In genomic region chr12:57498571-57498970, GRCh38 we compare ENCODE assay signal across 27 cellular contexts. TPM values are rescaled to one million over a fixed set of nuclear protein-coding genes. Genes with fewer than 3 reads are reported as not detected.
"Had no signal": no experiment of that assay in that cellular context is flagged by ENCODE, and none has a peak within 500 bp of the region (broad histone marks: within the 10 kb centered on the region; RNA-seq: fewer than 3 reads in every experiment).

No MANE protein-coding gene starts in this region.

- ATAC-seq: activated CD4-positive, alpha-beta T cell treated with anti-CD3 and anti-CD28 coated beads for 36 hours; activated naive CD4-positive, alpha-beta T cell treated with anti-CD3 and anti-CD28 coated beads, Interleukin-2, amount 50 U/mL, for 72 hours; foreskin keratinocyte; left lobe of liver; mucosa of descending colon; naive thymus-derived CD4-positive, alpha-beta T cell; sciatic nerve; stimulated activated naive CD8-positive, alpha-beta T cell treated with anti-CD3 and anti-CD28 coated beads, Interleukin-15, Interleukin-2, amounts not matched to agents 100 U/mL and 50 U/mL, for 24 hours had no signal

- H3K27ac Mint-ChIP-seq: activated B cell treated with CpG ODN at 0.5 μM for 24 hours; activated CD4-positive, alpha-beta T cell treated with anti-CD3 and anti-CD28 coated beads for 36 hours; T-helper 1 cell treated with Interleukin-12 subunit alpha and Interleukin-12 subunit beta and Interleukin-4 antibody, amounts not matched to agents 30 μg/mL and 1 μg/mL, for 36 hours had no signal

- H3K79me2 ChIP-seq: hepatocyte had no signal

- H3K27me3 ChIP-seq: cardiac muscle cell, foreskin keratinocyte, hepatocyte, suprapubic skin, tibial nerve had no signal

- H3K27ac ChIP-seq: cardiac muscle cell, foreskin keratinocyte, hepatocyte, lower lobe of right lung, suprapubic skin, tibial nerve had no signal

- H3K4me3 ChIP-seq: cardiac muscle cell, hepatocyte, lower lobe of right lung, mucosa of descending colon, smooth muscle cell, suprapubic skin, tibial nerve had no signal

- H3K9me3 Mint-ChIP-seq: activated B cell treated with CpG ODN at 0.5 μM for 24 hours; dendritic cell treated with granulocyte-macrophage colony-stimulating factor and Interleukin-4, amounts not matched to agents 40 ng/mL and 50 ng/mL, for 4 days; immature natural killer cell; neural crest cell; T-helper 1 cell treated with Interleukin-12 subunit alpha and Interleukin-12 subunit beta and Interleukin-4 antibody, amounts not matched to agents 30 μg/mL and 1 μg/mL, for 36 hours had no signal

- H2AFZ ChIP-seq: hepatocyte had no signal

- H3K4me1 ChIP-seq: foreskin keratinocyte, lower lobe of right lung, suprapubic skin, tibial nerve had no signal

- DNase-seq: activated B cell treated with CpG ODN at 0.5 μM for 24 hours; activated CD4-positive, alpha-beta T cell treated with anti-CD3 and anti-CD28 coated beads for 36 hours; activated CD4-positive, alpha-beta T cell treated with anti-CD3 and anti-CD28 coated beads, Interleukin-2, amount 50 U/mL, for 4 hours; amniotic stem cell; effector CD4-positive, alpha-beta T cell; erythroblast; foreskin keratinocyte; immature natural killer cell; lower lobe of right lung; mucosa of descending colon; naive thymus-derived CD4-positive, alpha-beta T cell; occipital lobe; posterior cingulate gyrus; stimulated activated CD4-positive, alpha-beta T cell treated with anti-CD3 and anti-CD28 coated beads, Interleukin-4, amount 100 ng/mL, for 1 hour; stimulated activated naive CD8-positive, alpha-beta T cell treated with anti-CD3 and anti-CD28 coated beads, Interleukin-15, Interleukin-2, amounts not matched to agents 100 U/mL and 50 U/mL, for 24 hours had no signal

- H3K4me2 ChIP-seq: hepatocyte, smooth muscle cell had no signal

- H3K27me3 Mint-ChIP-seq: activated B cell treated with CpG ODN at 0.5 μM for 24 hours; activated CD4-positive, alpha-beta T cell treated with anti-CD3 and anti-CD28 coated beads for 36 hours; dendritic cell treated with granulocyte-macrophage colony-stimulating factor and Interleukin-4, amounts not matched to agents 40 ng/mL and 50 ng/mL, for 4 days; naive thymus-derived CD4-positive, alpha-beta T cell had no signal

- H3K4me1 Mint-ChIP-seq: neural crest cell had no signal

- H3K4me3 Mint-ChIP-seq: activated B cell treated with CpG ODN at 0.5 μM for 24 hours; activated CD4-positive, alpha-beta T cell treated with anti-CD3 and anti-CD28 coated beads for 36 hours; dendritic cell treated with granulocyte-macrophage colony-stimulating factor and Interleukin-4, amounts not matched to agents 40 ng/mL and 50 ng/mL, for 4 days; immature natural killer cell; naive thymus-derived CD4-positive, alpha-beta T cell; neural crest cell; T-helper 1 cell treated with Interleukin-12 subunit alpha and Interleukin-12 subunit beta and Interleukin-4 antibody, amounts not matched to agents 30 μg/mL and 1 μg/mL, for 36 hours had no signal

RNA-seq across cellular contexts. Expression of gene ARHGAP9, which starts 18.9 kb away (rescaled TPM):
- total RNA-seq: foreskin keratinocyte, renal cortical epithelial cell had no signal
- polyA plus RNA-seq: cardiac muscle cell, smooth muscle cell had no signal

RNA-seq across cellular contexts. Expression of gene GLI1, which starts 39.0 kb away (rescaled TPM):
- polyA plus RNA-seq: naive thymus-derived CD4-positive, alpha-beta T cell had no signal
